ENCODE assay signal across 8 cellular contexts in the genomic region with DNA sequence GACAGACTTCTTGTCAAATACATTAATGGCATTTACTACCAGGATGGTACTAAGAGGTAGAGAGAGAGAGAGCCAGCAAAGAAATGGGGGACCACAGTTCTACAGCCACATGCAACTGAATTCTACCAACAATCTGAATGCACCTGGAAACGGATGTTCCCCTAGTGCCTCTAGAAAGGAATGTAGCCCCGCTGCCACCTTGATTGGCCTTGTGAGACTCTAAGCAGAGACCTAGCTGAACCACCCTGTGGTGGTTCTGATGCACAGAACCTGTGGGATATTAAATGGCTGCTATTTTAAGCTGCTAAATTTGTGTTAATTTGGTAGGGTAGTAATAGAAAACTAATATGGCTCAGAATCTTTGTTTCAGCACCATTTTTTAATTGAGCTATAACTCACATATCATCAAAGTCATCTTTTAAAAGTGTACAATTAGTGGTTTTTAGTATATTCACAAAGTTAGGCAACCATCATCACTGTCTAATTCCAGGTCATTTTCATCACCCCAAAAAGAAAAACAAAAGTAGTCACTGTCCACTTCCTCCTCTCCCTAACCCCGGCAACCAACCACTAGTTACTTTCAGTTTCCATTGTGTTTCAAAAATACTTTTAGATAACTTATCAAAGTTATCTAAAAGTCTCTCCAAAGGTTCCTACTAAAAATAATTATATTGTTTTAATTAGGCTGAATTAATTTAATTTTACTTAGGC. TPM values are rescaled to one million over a fixed set of nuclear protein-coding genes. Genes with fewer than 3 reads are reported as not detected.
A peak's percentile ranks its signal among the peaks of the same experiment; 100 is the strongest.
DNase-seq lines count a peak whose midpoint lies in the region; ATAC-seq and TF ChIP-seq lines count a peak whose summit lies in the region.

No MANE protein-coding gene starts in this region.

- TF ChIP-seq POLR2A in sigmoid colon (IDR thresholded peaks at IDR 0.05) (no peak), gastroesophageal sphincter (IDR thresholded peaks at IDR 0.05) (no peak)

- H3K4me1 ChIP-seq in left ventricle myocardium inferior (no peaks in the 10 kb centered on the region), right atrium auricular region (no peaks in the 10 kb centered on the region), skeletal muscle satellite cell (ENCODE audit: control insufficient read depth, insufficient read depth, low read length) (peaks cover 7% of the 10 kb centered on the region), sigmoid colon (no peaks in the 10 kb centered on the region), gastroesophageal sphincter (no peaks in the 10 kb centered on the region)

- TF ChIP-seq CTCF in left ventricle myocardium inferior (IDR thresholded peaks at IDR 0.05; ENCODE audit: borderline replicate concordance) (no peak), right atrium auricular region (IDR thresholded peaks at IDR 0.05) (no peak), WTC11 (IDR thresholded peaks at IDR 0.05) (no peak), sigmoid colon (IDR thresholded peaks at IDR 0.05) (no peak), gastroesophageal sphincter (IDR thresholded peaks at IDR 0.05) (no peak)

- peaks cover 91% of the 10 kb centered on the region for H3K36me3 ChIP-seq in left ventricle myocardium inferior
- peaks cover 26% of the 10 kb centered on the region for H3K36me3 ChIP-seq in right atrium auricular region
- H3K36me3 ChIP-seq in skeletal muscle satellite cell (ENCODE audit: insufficient read depth, low read length), result peaks cover 39% of the 10 kb centered on the region
- H3K36me3 ChIP-seq in sigmoid colon, result peaks cover 0 to 86% (median 14%) of the 10 kb centered on the region in 4 donors
- H3K36me3 ChIP-seq in gastroesophageal sphincter, result peaks cover 0 to 96% of the 10 kb centered on the region in 2 donors

- no peak overlapping the region for H3K4me3 Mint-ChIP-seq in WTC11

- CTCF ChIA-PET in WTC11 (lab: Charles Lee), result interaction anchor here (0.6 kb wide), 1 partner anchor 11 kb away, joined by 3 read pairs; no protein-coding TSS in a partner anchor

- peak overlapping the region; percentile 37 for H3K27ac ChIP-seq in left ventricle myocardium inferior (replicated peaks)
- H3K27ac ChIP-seq in right atrium auricular region, result no peak overlapping the region
- H3K27ac ChIP-seq in sigmoid colon, result no peak overlapping the region
- no peak overlapping the region for H3K27ac ChIP-seq in gastroesophageal sphincter

- H3K9me3 Mint-ChIP-seq in WTC11, result no peaks in the 10 kb centered on the region

- H3K27me3 Mint-ChIP-seq in WTC11 (ENCODE audit: low read depth), result no peaks in the 10 kb centered on the region

- intact Hi-C loops in left ventricle myocardium inferior (cut with micrococcal nuclease), result no loop called here
- intact Hi-C loops in sigmoid colon (cut with DNase I), result no loop called here

- ATAC-seq in HG03097 (IDR thresholded peaks at IDR 0.05; ENCODE audit: low FRiP score, unreplicated experiment) (peak; percentile 63), WTC11 (peak; percentile 59), gastroesophageal sphincter (no peak)

- peak overlapping the region; percentile 9 for H3K4me2 ChIP-seq in skeletal muscle satellite cell (ENCODE audit: low read length)

- H3K9ac ChIP-seq in skeletal muscle satellite cell (ENCODE audit: low read depth, low read length), result no peak overlapping the region

- no peaks in the 10 kb centered on the region for H3K36me3 Mint-ChIP-seq in WTC11

- TF ChIP-seq EP300 in sigmoid colon (IDR thresholded peaks at IDR 0.05) (no peak), gastroesophageal sphincter (IDR thresholded peaks at IDR 0.05) (no peak)

- H3K9me3 ChIP-seq in left ventricle myocardium inferior (replicated peaks) (no peaks in the 10 kb centered on the region), right atrium auricular region (no peaks in the 10 kb centered on the region), skeletal muscle satellite cell (replicated peaks; ENCODE audit: low read length) (no peaks in the 10 kb centered on the region), sigmoid colon (no peaks in the 10 kb centered on the region), gastroesophageal sphincter (no peaks in the 10 kb centered on the region)

- DNase-seq in left ventricle myocardium inferior (no peak), right atrium auricular region (ENCODE audit: low spot score) (no peak), WTC11 (ENCODE audit: low spot score) (no peak), sigmoid colon (no peak), NCI-H2081 (lab: John Stamatoyannopoulos, UW) (no peak)

- 63 to 64% methylated on average over 3 of the region's 3 CpGs for WGBS in sigmoid colon, 2 donors
- WGBS in gastroesophageal sphincter (ENCODE audit: low coverage in 1 of 2), 2 donors, result 74 to 85% methylated on average over 3 of the region's 3 CpGs

- H3K4me3 ChIP-seq in left ventricle myocardium inferior (peak overlapping the region; percentile 28), right atrium auricular region (no peak overlapping the region), skeletal muscle satellite cell (ENCODE audit: low read length) (no peak overlapping the region), sigmoid colon (no peak overlapping the region), gastroesophageal sphincter (no peak overlapping the region)

- no peak overlapping the region for H3K27ac Mint-ChIP-seq in WTC11

- H3K27me3 ChIP-seq in left ventricle myocardium inferior (ENCODE audit: low read depth), result no peaks in the 10 kb centered on the region
- H3K27me3 ChIP-seq in right atrium auricular region, result no peaks in the 10 kb centered on the region
- no peaks in the 10 kb centered on the region for H3K27me3 ChIP-seq in skeletal muscle satellite cell (ENCODE audit: control insufficient read depth, insufficient read depth, low read length)
- H3K27me3 ChIP-seq in sigmoid colon, result no peaks in the 10 kb centered on the region
- no peaks in the 10 kb centered on the region for H3K27me3 ChIP-seq in gastroesophageal sphincter

- POLR2A ChIA-PET in WTC11 (lab: Charles Lee), result no interaction called here

- no peaks in the 10 kb centered on the region for H3K4me1 Mint-ChIP-seq in WTC11

TF ChIP-seq in WTC11, 78 proteins besides CTCF, POLR2A, EP300 and RAD21 (continues in another document):
- no peak for TF ChIP-seq ZSCAN18 (CRISPR knock-in tag; IDR thresholded peaks at IDR 0.05)
- no peak for TF ChIP-seq AR (CRISPR knock-in tag; IDR thresholded peaks at IDR 0.05)
- no peak for TF ChIP-seq SMAD3 (CRISPR knock-in tag; IDR thresholded peaks at IDR 0.05; ENCODE audit: borderline replicate concordance)
- TF ChIP-seq NFE2L1 (CRISPR knock-in tag; IDR thresholded peaks at IDR 0.05), result no peak
- no peak for TF ChIP-seq MXD4 (CRISPR knock-in tag; IDR thresholded peaks at IDR 0.05; ENCODE audit: borderline replicate concordance)
- no peak for TF ChIP-seq GRHL2 (CRISPR knock-in tag; IDR thresholded peaks at IDR 0.05; ENCODE audit: insufficient replicate concordance, severe bottlenecking)
- TF ChIP-seq, protein P1, sequence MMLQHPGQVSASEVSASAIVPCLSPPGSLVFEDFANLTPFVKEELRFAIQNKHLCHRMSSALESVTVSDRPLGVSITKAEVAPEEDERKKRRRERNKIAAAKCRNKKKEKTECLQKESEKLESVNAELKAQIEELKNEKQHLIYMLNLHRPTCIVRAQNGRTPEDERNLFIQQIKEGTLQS (CRISPR knock-in tag; conservative IDR thresholded peaks at IDR 0.05), result no peak
- no peak for TF ChIP-seq E2F1 (CRISPR knock-in tag; IDR thresholded peaks at IDR 0.05)
- no peak for TF ChIP-seq NFYB (CRISPR knock-in tag; conservative IDR thresholded peaks at IDR 0.05; ENCODE audit: low read depth)

RNA-seq across cellular contexts. Expression of gene CPLANE1, which starts 51.7 kb away (rescaled TPM):
- 8.3 TPM for total RNA-seq in left ventricle myocardium inferior
- total RNA-seq in right atrium auricular region, result 10 to 100 TPM in 1 of 2 donors, 1 to 10 TPM in 1; 9.0 to 22.5 TPM
- 4.8 to 6.5 TPM (median 5.7 TPM) in 3 replicates for total RNA-seq in WTC11 (2021)
- 19.0 and 20.8 TPM in 2 replicates for total RNA-seq in skeletal muscle satellite cell (2012; rRNA removed)
- total RNA-seq in sigmoid colon, result 10 to 100 TPM; 21.8 to 51.0 (median 32.4) TPM
- polyA plus RNA-seq in sigmoid colon, result 1 to 10 TPM in 2 of 3 donors, under 1 TPM in 1; 0.23 to 2.7 (median 2.4) TPM
- 10 to 100 TPM; 18.2 to 41.2 (median 26.4) TPM for total RNA-seq in gastroesophageal sphincter
